ENCODE assay signal across 1 cellular context in the genomic region with DNA sequence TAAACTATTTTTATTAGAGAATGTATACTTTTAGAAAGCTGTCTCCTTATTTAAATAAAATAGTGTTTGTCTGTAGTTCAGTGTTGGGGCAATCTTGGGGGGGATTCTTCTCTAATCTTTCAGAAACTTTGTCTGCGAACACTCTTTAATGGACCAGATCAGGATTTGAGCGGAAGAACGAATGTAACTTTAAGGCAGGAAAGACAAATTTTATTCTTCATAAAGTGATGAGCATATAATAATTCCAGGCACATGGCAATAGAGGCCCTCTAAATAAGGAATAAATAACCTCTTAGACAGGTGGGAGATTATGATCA.
TF ChIP-seq lines count a peak whose summit lies in the region.

No MANE protein-coding gene starts in this region.

TF ChIP-seq in K562, 482 proteins besides CTCF, POLR2A, EP300 and RAD21 (continues in another document):
- no peak for TF ChIP-seq XRCC5 (IDR thresholded peaks at IDR 0.05; ENCODE audit: low read depth, low read length)
- TF ChIP-seq, protein P1, sequence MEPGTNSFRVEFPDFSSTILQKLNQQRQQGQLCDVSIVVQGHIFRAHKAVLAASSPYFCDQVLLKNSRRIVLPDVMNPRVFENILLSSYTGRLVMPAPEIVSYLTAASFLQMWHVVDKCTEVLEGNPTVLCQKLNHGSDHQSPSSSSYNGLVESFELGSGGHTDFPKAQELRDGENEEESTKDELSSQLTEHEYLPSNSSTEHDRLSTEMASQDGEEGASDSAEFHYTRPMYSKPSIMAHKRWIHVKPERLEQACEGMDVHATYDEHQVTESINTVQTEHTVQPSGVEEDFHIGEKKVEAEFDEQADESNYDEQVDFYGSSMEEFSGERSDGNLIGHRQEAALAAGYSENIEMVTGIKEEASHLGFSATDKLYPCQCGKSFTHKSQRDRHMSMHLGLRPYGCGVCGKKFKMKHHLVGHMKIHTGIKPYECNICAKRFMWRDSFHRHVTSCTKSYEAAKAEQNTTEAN (CRISPR knock-in tag; IDR thresholded peaks at IDR 0.05): no peak
- no peak; the same call in 1 of the 2 replicates for TF ChIP-seq POLR2AphosphoS5 (IDR thresholded peaks at IDR 0.05; ENCODE audit: control insufficient read depth, insufficient read depth, low read depth, low read length)
- TF ChIP-seq, protein P2, sequence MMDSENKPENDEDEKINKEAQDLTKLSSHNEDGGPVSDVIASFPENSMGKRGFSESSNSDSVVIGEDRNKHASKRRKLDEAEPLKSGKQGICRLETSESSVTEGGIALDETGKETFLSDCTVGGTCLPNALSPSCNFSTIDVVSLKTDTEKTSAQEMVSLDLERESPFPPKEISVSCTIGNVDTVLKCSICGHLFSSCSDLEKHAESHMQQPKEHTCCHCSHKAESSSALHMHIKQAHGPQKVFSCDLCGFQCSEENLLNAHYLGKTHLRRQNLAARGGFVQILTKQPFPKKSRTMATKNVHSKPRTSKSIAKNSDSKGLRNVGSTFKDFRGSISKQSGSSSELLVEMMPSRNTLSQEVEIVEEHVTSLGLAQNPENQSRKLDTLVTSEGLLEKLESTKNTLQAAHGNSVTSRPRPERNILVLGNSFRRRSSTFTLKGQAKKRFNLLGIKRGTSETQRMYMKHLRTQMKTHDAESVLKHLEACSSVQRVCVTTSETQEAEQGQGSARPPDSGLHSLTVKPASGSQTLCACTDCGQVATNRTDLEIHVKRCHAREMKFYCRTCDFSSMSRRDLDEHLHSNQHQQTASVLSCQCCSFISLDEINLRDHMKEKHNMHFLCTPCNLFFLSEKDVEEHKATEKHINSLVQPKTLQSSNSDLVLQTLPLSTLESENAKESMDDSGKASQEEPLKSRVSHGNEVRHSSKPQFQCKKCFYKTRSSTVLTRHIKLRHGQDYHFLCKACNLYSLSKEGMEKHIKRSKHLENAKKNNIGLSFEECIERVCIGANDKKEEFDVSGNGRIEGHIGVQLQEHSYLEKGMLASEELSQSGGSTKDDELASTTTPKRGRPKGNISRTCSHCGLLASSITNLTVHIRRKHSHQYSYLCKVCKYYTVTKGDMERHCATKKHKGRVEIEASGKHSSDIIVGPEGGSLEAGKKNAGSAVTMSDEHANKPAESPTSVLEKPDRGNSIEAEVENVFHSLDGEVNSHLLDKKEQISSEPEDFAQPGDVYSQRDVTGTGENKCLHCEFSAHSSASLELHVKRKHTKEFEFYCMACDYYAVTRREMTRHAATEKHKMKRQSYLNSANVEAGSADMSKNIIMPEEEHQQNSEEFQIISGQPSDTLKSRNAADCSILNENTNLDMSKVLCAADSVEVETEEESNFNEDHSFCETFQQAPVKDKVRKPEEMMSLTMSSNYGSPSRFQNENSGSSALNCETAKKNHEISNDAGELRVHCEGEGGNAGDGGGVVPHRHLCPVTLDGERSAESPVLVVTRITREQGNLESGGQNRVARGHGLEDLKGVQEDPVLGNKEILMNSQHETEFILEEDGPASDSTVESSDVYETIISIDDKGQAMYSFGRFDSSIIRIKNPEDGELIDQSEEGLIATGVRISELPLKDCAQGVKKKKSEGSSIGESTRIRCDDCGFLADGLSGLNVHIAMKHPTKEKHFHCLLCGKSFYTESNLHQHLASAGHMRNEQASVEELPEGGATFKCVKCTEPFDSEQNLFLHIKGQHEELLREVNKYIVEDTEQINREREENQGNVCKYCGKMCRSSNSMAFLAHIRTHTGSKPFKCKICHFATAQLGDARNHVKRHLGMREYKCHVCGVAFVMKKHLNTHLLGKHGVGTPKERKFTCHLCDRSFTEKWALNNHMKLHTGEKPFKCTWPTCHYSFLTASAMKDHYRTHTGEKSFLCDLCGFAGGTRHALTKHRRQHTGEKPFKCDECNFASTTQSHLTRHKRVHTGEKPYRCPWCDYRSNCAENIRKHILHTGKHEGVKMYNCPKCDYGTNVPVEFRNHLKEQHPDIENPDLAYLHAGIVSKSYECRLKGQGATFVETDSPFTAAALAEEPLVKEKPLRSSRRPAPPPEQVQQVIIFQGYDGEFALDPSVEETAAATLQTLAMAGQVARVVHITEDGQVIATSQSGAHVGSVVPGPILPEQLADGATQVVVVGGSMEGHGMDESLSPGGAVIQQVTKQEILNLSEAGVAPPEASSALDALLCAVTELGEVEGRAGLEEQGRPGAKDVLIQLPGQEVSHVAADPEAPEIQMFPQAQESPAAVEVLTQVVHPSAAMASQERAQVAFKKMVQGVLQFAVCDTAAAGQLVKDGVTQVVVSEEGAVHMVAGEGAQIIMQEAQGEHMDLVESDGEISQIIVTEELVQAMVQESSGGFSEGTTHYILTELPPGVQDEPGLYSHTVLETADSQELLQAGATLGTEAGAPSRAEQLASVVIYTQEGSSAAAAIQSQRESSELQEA (IDR thresholded peaks at IDR 0.05; ENCODE audit: low read depth): no peak
- TF ChIP-seq NR2C1 (IDR thresholded peaks at IDR 0.05): no peak
- TF ChIP-seq NR2C1 (tag; IDR thresholded peaks at IDR 0.05): no peak
- TF ChIP-seq HCFC1 (IDR thresholded peaks at IDR 0.05; ENCODE audit: low read depth, low read length): no peak
- no peak for TF ChIP-seq MBD2 (IDR thresholded peaks at IDR 0.05; ENCODE audit: borderline replicate concordance, low read depth)
- no peak for TF ChIP-seq BRD4 (IDR thresholded peaks at IDR 0.05)
- no peak for TF ChIP-seq ZKSCAN1 (IDR thresholded peaks at IDR 0.05; ENCODE audit: low read depth, low read length)
- no peak for TF ChIP-seq DMBX1 (CRISPR knock-in tag; IDR thresholded peaks at IDR 0.05; ENCODE audit: borderline replicate concordance)
- no peak for TF ChIP-seq TAL1 (IDR thresholded peaks at IDR 0.05)
- TF ChIP-seq, protein P3, sequence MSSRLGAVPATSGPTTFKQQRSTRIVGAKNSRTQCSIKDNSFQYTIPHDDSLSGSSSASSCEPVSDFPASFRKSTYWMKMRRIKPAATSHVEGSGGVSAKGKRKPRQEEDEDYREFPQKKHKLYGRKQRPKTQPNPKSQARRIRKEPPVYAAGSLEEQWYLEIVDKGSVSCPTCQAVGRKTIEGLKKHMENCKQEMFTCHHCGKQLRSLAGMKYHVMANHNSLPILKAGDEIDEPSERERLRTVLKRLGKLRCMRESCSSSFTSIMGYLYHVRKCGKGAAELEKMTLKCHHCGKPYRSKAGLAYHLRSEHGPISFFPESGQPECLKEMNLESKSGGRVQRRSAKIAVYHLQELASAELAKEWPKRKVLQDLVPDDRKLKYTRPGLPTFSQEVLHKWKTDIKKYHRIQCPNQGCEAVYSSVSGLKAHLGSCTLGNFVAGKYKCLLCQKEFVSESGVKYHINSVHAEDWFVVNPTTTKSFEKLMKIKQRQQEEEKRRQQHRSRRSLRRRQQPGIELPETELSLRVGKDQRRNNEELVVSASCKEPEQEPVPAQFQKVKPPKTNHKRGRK (tag; IDR thresholded peaks at IDR 0.05): no peak
- TF ChIP-seq ZNF764 (CRISPR knock-in tag; IDR thresholded peaks at IDR 0.05; ENCODE audit: low read depth): no peak
- no peak for TF ChIP-seq ZNF75A (CRISPR knock-in tag; IDR thresholded peaks at IDR 0.05)
- TF ChIP-seq NBN (IDR thresholded peaks at IDR 0.05; ENCODE audit: low read depth): no peak
- TF ChIP-seq BMI1 (IDR thresholded peaks at IDR 0.05; ENCODE audit: low read length): no peak
- TF ChIP-seq IFI16 (CRISPR knock-in tag; IDR thresholded peaks at IDR 0.05): no peak
- TF ChIP-seq, protein P4, sequence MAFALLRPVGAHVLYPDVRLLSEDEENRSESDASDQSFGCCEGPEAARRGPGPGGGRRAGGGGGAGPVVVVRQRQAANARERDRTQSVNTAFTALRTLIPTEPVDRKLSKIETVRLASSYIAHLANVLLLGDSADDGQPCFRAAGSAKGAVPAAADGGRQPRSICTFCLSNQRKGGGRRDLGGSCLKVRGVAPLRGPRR (CRISPR knock-in tag; IDR thresholded peaks at IDR 0.05): no peak
- TF ChIP-seq NCOA2 (IDR thresholded peaks at IDR 0.05; ENCODE audit: partially characterized antibody in 2 of 2): no peak
- no peak for TF ChIP-seq PTRF (tag; IDR thresholded peaks at IDR 0.05)
- no peak for TF ChIP-seq KLF1 (tag; IDR thresholded peaks at IDR 0.05)
- no peak for TF ChIP-seq SMAD4 (CRISPR knock-in tag; conservative IDR thresholded peaks at IDR 0.05)
- no peak for TF ChIP-seq SMAD2 (IDR thresholded peaks at IDR 0.05; ENCODE audit: low read depth, low read length)
- no peak for TF ChIP-seq ZNF707 (CRISPR knock-in tag; conservative IDR thresholded peaks at IDR 0.05)
- TF ChIP-seq PPARD (CRISPR knock-in tag; IDR thresholded peaks at IDR 0.05): no peak
- TF ChIP-seq, protein P5, sequence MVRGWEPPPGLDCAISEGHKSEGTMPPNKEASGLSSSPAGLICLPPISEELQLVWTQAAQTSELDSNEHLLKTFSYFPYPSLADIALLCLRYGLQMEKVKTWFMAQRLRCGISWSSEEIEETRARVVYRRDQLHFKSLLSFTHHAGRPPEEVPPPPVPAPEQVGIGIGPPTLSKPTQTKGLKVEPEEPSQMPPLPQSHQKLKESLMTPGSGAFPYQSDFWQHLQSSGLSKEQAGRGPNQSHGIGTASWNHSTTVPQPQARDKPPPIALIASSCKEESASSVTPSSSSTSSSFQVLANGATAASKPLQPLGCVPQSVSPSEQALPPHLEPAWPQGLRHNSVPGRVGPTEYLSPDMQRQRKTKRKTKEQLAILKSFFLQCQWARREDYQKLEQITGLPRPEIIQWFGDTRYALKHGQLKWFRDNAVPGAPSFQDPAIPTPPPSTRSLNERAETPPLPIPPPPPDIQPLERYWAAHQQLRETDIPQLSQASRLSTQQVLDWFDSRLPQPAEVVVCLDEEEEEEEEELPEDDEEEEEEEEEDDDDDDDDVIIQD (CRISPR knock-in tag; IDR thresholded peaks at IDR 0.05): no peak
- no peak for TF ChIP-seq TSC22D4 (tag; IDR thresholded peaks at IDR 0.05)
- no peak for TF ChIP-seq DPF2 (IDR thresholded peaks at IDR 0.05)
- no peak for TF ChIP-seq SMAD3 (CRISPR knock-in tag; conservative IDR thresholded peaks at IDR 0.05)
- TF ChIP-seq, protein P6, sequence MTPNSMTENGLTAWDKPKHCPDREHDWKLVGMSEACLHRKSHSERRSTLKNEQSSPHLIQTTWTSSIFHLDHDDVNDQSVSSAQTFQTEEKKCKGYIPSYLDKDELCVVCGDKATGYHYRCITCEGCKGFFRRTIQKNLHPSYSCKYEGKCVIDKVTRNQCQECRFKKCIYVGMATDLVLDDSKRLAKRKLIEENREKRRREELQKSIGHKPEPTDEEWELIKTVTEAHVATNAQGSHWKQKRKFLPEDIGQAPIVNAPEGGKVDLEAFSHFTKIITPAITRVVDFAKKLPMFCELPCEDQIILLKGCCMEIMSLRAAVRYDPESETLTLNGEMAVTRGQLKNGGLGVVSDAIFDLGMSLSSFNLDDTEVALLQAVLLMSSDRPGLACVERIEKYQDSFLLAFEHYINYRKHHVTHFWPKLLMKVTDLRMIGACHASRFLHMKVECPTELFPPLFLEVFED (CRISPR knock-in tag; conservative IDR thresholded peaks at IDR 0.05): no peak
- 0 out of 3 replicates have a peak, but pooled peaks of 1 of the 2 experiments have one; percentile 4 for TF ChIP-seq CBX3 (IDR thresholded peaks at IDR 0.05; ENCODE audit: borderline replicate concordance in 1 of 2, low read length in 2 of 2)
- TF ChIP-seq PML (IDR thresholded peaks at IDR 0.05; ENCODE audit: low read length): no peak; the same call in 1 of the 2 replicates
- no peak for TF ChIP-seq SMARCC2 (IDR thresholded peaks at IDR 0.05; ENCODE audit: low read depth)
- TF ChIP-seq RBFOX2 (IDR thresholded peaks at IDR 0.05; ENCODE audit: low read depth, low read length): peak; percentile 57
- no peak for TF ChIP-seq NR2F6 (CRISPR knock-in tag; IDR thresholded peaks at IDR 0.05)
- no peak for TF ChIP-seq HMGN3 (IDR thresholded peaks at IDR 0.05; ENCODE audit: borderline replicate concordance, extremely low read depth, insufficient read length, low read depth, low read length)
- no peak for TF ChIP-seq NR3C1 (CRISPR knock-in tag; IDR thresholded peaks at IDR 0.05)
- no peak for TF ChIP-seq ZEB2 (IDR thresholded peaks at IDR 0.05)
- TF ChIP-seq ZNF717 (CRISPR knock-in tag; IDR thresholded peaks at IDR 0.05): no peak
- no peak for TF ChIP-seq CBX5 (IDR thresholded peaks at IDR 0.05; ENCODE audit: borderline replicate concordance, low read depth)
- TF ChIP-seq ZNF583 (CRISPR knock-in tag; IDR thresholded peaks at IDR 0.05): no peak
- TF ChIP-seq CHCHD3 (CRISPR knock-in tag; IDR thresholded peaks at IDR 0.05): no peak
- TF ChIP-seq TCF3 (CRISPR knock-in tag; IDR thresholded peaks at IDR 0.05): no peak
- TF ChIP-seq POLR2H (tag; IDR thresholded peaks at IDR 0.05; ENCODE audit: low read depth): no peak; the same call in 1 of the 2 replicates
- peak; percentile 98; the same call in 1 of the 2 replicates for TF ChIP-seq THRAP3 (IDR thresholded peaks at IDR 0.05; ENCODE audit: borderline replicate concordance)
- TF ChIP-seq, protein P7, sequence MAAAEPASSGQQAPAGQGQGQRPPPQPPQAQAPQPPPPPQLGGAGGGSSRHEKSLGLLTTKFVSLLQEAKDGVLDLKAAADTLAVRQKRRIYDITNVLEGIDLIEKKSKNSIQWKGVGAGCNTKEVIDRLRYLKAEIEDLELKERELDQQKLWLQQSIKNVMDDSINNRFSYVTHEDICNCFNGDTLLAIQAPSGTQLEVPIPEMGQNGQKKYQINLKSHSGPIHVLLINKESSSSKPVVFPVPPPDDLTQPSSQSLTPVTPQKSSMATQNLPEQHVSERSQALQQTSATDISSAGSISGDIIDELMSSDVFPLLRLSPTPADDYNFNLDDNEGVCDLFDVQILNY (CRISPR knock-in tag; IDR thresholded peaks at IDR 0.05): no peak
- TF ChIP-seq TGIF2 (CRISPR knock-in tag; IDR thresholded peaks at IDR 0.05): no peak
- TF ChIP-seq SMARCE1 (IDR thresholded peaks at IDR 0.05): no peak
- TF ChIP-seq, protein P8, sequence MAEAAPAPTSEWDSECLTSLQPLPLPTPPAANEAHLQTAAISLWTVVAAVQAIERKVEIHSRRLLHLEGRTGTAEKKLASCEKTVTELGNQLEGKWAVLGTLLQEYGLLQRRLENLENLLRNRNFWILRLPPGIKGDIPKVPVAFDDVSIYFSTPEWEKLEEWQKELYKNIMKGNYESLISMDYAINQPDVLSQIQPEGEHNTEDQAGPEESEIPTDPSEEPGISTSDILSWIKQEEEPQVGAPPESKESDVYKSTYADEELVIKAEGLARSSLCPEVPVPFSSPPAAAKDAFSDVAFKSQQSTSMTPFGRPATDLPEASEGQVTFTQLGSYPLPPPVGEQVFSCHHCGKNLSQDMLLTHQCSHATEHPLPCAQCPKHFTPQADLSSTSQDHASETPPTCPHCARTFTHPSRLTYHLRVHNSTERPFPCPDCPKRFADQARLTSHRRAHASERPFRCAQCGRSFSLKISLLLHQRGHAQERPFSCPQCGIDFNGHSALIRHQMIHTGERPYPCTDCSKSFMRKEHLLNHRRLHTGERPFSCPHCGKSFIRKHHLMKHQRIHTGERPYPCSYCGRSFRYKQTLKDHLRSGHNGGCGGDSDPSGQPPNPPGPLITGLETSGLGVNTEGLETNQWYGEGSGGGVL (CRISPR knock-in tag; IDR thresholded peaks at IDR 0.05): no peak
- TF ChIP-seq LCOR (CRISPR knock-in tag; IDR thresholded peaks at IDR 0.05): 0 out of 2 replicates have a peak, but pooled peaks have one; percentile 12
- TF ChIP-seq ZFPM2 (CRISPR knock-in tag; IDR thresholded peaks at IDR 0.05): no peak
- TF ChIP-seq EWSR1 (IDR thresholded peaks at IDR 0.05; ENCODE audit: borderline replicate concordance, low read depth, partially characterized antibody): no peak
- no peak for TF ChIP-seq GABPA (tag; conservative IDR thresholded peaks at IDR 0.05; ENCODE audit: low read depth)
- no peak for TF ChIP-seq ARNT (IDR thresholded peaks at IDR 0.05)
- TF ChIP-seq, protein P9, sequence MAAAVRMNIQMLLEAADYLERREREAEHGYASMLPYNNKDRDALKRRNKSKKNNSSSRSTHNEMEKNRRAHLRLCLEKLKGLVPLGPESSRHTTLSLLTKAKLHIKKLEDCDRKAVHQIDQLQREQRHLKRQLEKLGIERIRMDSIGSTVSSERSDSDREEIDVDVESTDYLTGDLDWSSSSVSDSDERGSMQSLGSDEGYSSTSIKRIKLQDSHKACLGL (CRISPR knock-in tag; IDR thresholded peaks at IDR 0.05; ENCODE audit: borderline replicate concordance, poor library complexity, severe bottlenecking): no peak
- TF ChIP-seq RBM17 (IDR thresholded peaks at IDR 0.05; ENCODE audit: borderline replicate concordance, low read depth, low read length): no peak
